Comparison of ENCODE assay signal across 11 cellular contexts in the genomic region with DNA sequence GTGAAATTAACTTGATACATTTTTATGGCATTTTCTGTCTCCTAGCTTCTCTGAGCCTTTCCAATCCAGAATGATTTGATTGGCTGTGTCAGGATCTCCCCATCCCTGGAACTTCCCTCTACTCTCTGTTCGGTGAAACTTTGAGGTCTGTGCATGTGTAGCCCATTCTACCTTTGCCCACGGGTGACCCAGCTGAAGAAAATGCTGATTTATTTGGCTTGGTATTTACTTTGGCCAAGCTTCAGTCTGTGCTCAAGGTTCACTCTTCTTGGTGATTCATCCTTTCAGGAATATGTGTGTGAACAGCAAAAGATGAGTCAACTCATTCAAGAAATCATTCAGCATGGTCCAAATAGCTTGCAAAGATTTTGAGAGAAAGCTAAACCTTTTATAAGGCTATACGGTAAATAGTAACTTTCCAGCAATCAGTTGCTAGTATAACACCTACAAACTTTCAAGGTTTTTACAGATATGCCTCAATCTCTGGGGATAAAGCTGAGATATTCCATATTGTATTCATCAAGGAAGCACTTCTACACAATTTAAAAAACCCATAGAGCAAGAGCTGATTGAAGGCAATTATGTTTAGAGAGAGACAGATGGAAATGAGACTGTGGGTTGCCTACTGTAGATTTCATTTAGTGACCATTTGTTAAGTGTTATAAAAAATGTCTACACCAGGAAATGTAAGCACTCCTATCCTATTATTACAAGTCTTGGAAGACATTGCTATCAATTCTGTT.
DNase-seq lines count a peak whose midpoint lies in the region; ATAC-seq lines count a peak whose summit lies in the region.
"Had no signal": no experiment of that assay in that cellular context is flagged by ENCODE, and none has a peak within 500 bp of the region (broad histone marks: within the 10 kb centered on the region; RNA-seq: fewer than 3 reads in every experiment).

No MANE protein-coding gene starts in this region.

- WGBS in GM23248 (ENCODE audit: low coverage in 1 of 2, low lambda C conversion rate in 2 of 2, missing lambda C conversion rate in 2 of 2), 2 experiments, result 21 to 25% methylated on average over 3 of the region's 3 CpGs

- no peaks in the 10 kb centered on the region for H3F3A ChIP-seq in GM23248 (ENCODE audit: insufficient read depth)

- no peaks in the 10 kb centered on the region for H3K27me3 ChIP-seq in GM23248 (replicated peaks; ENCODE audit: insufficient read depth)
- H3K27me3 ChIP-seq: sigmoid colon had no signal

- in situ Hi-C loops in GM23248 (cut with MboI), result no loop called here

- no peak overlapping the region for H3K9ac ChIP-seq in GM23248

- no peak overlapping the region for H3K4me2 ChIP-seq in GM23248 (ENCODE audit: unreplicated experiment)

- ATAC-seq in GM21390 (IDR thresholded peaks at IDR 0.05; ENCODE audit: unreplicated experiment), result no peak

- no peaks in the 10 kb centered on the region for H3K36me3 ChIP-seq in GM23248 (ENCODE audit: low read depth)
- H3K36me3 ChIP-seq: sigmoid colon had no signal

- H3K9me3 ChIP-seq in GM23248 (ENCODE audit: low read depth), result no peaks in the 10 kb centered on the region
- H3K9me3 ChIP-seq: sigmoid colon had no signal

- H3K4me1 ChIP-seq in GM23248 (ENCODE audit: insufficient read depth), result no peaks in the 10 kb centered on the region
- H3K4me1 ChIP-seq: sigmoid colon had no signal

- H2AFZ ChIP-seq in GM23248, result no peak overlapping the region

- H3K9me2 ChIP-seq in GM23248 (ENCODE audit: insufficient read depth), result no peaks in the 10 kb centered on the region

- no peak overlapping the region for H3K4me3 ChIP-seq in GM23248
- H3K4me3 ChIP-seq: sigmoid colon had no signal

- no peak overlapping the region for H3K27ac ChIP-seq in GM23248
- H3K27ac ChIP-seq: sigmoid colon had no signal

- peak; percentile 92 for DNase-seq in A172 (ENCODE audit: low spot score)
- DNase-seq in GM23248, result peak; percentile 60
- DNase-seq in RPMI7951 (ENCODE audit: low read depth), result peak; percentile 59
- DNase-seq in glomerular visceral epithelial cell (ENCODE audit: extremely low spot score), result peak; percentile 86
- DNase-seq in stimulated activated CD4-positive, alpha-beta T cell treated with anti-CD3 and anti-CD28 coated beads, Interleukin-12 subunit alpha, Interleukin-12 subunit beta, amount 100 ng/mL, for 4 hours, result no peak
- no peak for DNase-seq in activated CD4-positive, alpha-beta T cell treated with anti-CD3 and anti-CD28 coated beads, Interleukin-2, amount 50 U/mL, for 4 hours
- DNase-seq in cortex of kidney (lab: John Stamatoyannopoulos, UW), result no peak
- DNase-seq: kidney, NCI-H187, sigmoid colon had no signal

- no peaks in the 10 kb centered on the region for H4K20me1 ChIP-seq in GM23248 (ENCODE audit: insufficient read depth)

- no peaks in the 10 kb centered on the region for H3K79me2 ChIP-seq in GM23248 (ENCODE audit: insufficient read depth)

Comparison
In these comparisons a context has a peak if more than half of its experiments do, and no peak if none do; other contexts are left out.
1. DNase-seq: peak in A172 (single experiment), GM23248 (single experiment), RPMI7951 (single experiment) and glomerular visceral epithelial cell (single experiment); none in stimulated activated CD4-positive, alpha-beta T cell treated with anti-CD3 and anti-CD28 coated beads, Interleukin-12 subunit alpha, Interleukin-12 subunit beta, amount 100 ng/mL, for 4 hours (single experiment), activated CD4-positive, alpha-beta T cell treated with anti-CD3 and anti-CD28 coated beads, Interleukin-2, amount 50 U/mL, for 4 hours (0 of 2) and cortex of kidney (single experiment).